Comparison of ENCODE assay signal across 1 cellular context in the genomic region with DNA sequence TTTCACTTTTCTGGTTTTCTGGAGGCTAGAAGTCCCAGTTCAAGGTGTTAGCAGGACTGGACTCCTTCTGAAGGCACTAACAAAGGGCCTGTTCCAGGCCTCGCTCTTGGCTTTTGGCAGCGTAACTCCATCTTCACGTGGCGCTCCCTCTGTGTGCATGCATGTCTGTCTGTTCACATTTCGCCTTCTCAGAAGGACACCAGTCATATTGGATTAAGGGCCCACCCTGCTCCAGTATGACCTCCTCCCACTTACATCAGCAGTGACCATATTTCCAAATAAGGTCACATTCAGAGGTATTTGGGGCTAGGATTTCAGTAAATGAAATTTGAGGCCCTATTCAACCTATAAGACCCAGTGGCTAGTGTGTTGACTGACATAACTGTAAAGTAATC.
TF ChIP-seq lines count a peak whose summit lies in the region.

No MANE protein-coding gene starts in this region.

TF ChIP-seq in IMR-90, 13 proteins besides CTCF, POLR2A, EP300 and RAD21:
- TF ChIP-seq, protein P1, sequence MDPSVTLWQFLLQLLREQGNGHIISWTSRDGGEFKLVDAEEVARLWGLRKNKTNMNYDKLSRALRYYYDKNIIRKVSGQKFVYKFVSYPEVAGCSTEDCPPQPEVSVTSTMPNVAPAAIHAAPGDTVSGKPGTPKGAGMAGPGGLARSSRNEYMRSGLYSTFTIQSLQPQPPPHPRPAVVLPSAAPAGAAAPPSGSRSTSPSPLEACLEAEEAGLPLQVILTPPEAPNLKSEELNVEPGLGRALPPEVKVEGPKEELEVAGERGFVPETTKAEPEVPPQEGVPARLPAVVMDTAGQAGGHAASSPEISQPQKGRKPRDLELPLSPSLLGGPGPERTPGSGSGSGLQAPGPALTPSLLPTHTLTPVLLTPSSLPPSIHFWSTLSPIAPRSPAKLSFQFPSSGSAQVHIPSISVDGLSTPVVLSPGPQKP (IDR thresholded peaks at IDR 0.05; ENCODE audit: borderline replicate concordance, low read depth, low read length) = no peak
- no peak for TF ChIP-seq NFE2L2 (IDR thresholded peaks at IDR 0.05; ENCODE audit: low read depth, low read length)
- TF ChIP-seq RCOR1 (IDR thresholded peaks at IDR 0.05; ENCODE audit: insufficient replicate concordance, low read length) = no peak
- no peak for TF ChIP-seq BHLHE40 (IDR thresholded peaks at IDR 0.05; ENCODE audit: low read depth, low read length)
- TF ChIP-seq, protein P2, sequence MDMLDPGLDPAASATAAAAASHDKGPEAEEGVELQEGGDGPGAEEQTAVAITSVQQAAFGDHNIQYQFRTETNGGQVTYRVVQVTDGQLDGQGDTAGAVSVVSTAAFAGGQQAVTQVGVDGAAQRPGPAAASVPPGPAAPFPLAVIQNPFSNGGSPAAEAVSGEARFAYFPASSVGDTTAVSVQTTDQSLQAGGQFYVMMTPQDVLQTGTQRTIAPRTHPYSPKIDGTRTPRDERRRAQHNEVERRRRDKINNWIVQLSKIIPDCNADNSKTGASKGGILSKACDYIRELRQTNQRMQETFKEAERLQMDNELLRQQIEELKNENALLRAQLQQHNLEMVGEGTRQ (IDR thresholded peaks at IDR 0.05; ENCODE audit: low read depth, low read length) = no peak
- TF ChIP-seq SMC3 (IDR thresholded peaks at IDR 0.05; ENCODE audit: low read depth, low read length) = no peak
- TF ChIP-seq MXI1 (IDR thresholded peaks at IDR 0.05; ENCODE audit: borderline replicate concordance, low read depth, low read length) = no peak
- no peak for TF ChIP-seq FOS (IDR thresholded peaks at IDR 0.05; ENCODE audit: low read depth, low read length)
- TF ChIP-seq RFX5 (IDR thresholded peaks at IDR 0.05; ENCODE audit: low read depth, low read length) = no peak
- no peak for TF ChIP-seq CHD1 (IDR thresholded peaks at IDR 0.05; ENCODE audit: low read depth, low read length)
- TF ChIP-seq MAFK (IDR thresholded peaks at IDR 0.05; ENCODE audit: low read depth, low read length) = no peak
- TF ChIP-seq MAZ (IDR thresholded peaks at IDR 0.05; ENCODE audit: borderline replicate concordance, low read depth, low read length) = no peak
- no peak for TF ChIP-seq CEBPB (IDR thresholded peaks at IDR 0.05; ENCODE audit: low read depth, low read length)
